Comparison of ENCODE assay signal across 9 cellular contexts in genomic region chr16:50190292-50190691, GRCh38.
"Had no signal": no experiment of that assay in that cellular context is flagged by ENCODE, and none has a peak within 500 bp of the region (broad histone marks: within the 10 kb centered on the region; RNA-seq: fewer than 3 reads in every experiment).

No MANE protein-coding gene starts in this region.

- FAIRE-seq: HTR-8/SVneo had no signal

- H3K9ac ChIP-seq: GM23248, KMS-11 had no signal

- H3K9me3 ChIP-seq: HAP-1 had no signal

- ATAC-seq: HCT116 had no signal

- H3K4me3 ChIP-seq: GM23248, HAP-1 had no signal

- DNase-seq: GM23248, GOT3, H7, Karpas-422, KBM-7 had no signal

- H3K4me2 ChIP-seq: KMS-11 had no signal

- H3K27ac ChIP-seq: GM23248, KMS-11 had no signal

- H2AFZ ChIP-seq: GM23248 had no signal
